Comparison of ENCODE assay signal across 1 cellular context in genomic region chr1:78225153-78225552, GRCh38.
TF ChIP-seq lines count a peak whose summit lies in the region.

No MANE protein-coding gene starts in this region.

TF ChIP-seq in GM23338, 12 proteins besides CTCF, POLR2A, EP300 and RAD21 (continued from another document):
- TF ChIP-seq ZNF462 (CRISPR knock-in tag; IDR thresholded peaks at IDR 0.05) = no peak
- TF ChIP-seq ZNF114 (CRISPR knock-in tag; IDR thresholded peaks at IDR 0.05) = no peak
- no peak for TF ChIP-seq EZH2 (IDR thresholded peaks at IDR 0.05; ENCODE audit: low read depth, unreplicated experiment)
- no peak for TF ChIP-seq NANOG (IDR thresholded peaks at IDR 0.05; ENCODE audit: borderline replicate concordance)
- TF ChIP-seq EZH2phosphoT487 (IDR thresholded peaks at IDR 0.05; ENCODE audit: unreplicated experiment) = no peak
